ENCODE assay signal across 9 cellular contexts in genomic region chr3:183158552-183159006, GRCh38. TPM values are rescaled to one million over a fixed set of nuclear protein-coding genes. Genes with fewer than 3 reads are reported as not detected.
DNase-seq lines count a peak whose midpoint lies in the region; ATAC-seq and TF ChIP-seq lines count a peak whose summit lies in the region.
"Had no signal": no experiment of that assay in that cellular context is flagged by ENCODE, and none has a peak within 500 bp of the region (broad histone marks: within the 10 kb centered on the region; RNA-seq: fewer than 3 reads in every experiment).

No MANE protein-coding gene starts in this region.

- H3K27ac Mint-ChIP-seq in activated naive CD8-positive, alpha-beta T cell treated with anti-CD3 and anti-CD28 coated beads, Interleukin-2, amount 50 U/mL, for 24 hours = peak overlapping the region; percentile 77

- no peak for TF ChIP-seq POLR2A in transverse colon (IDR thresholded peaks at IDR 0.05)

- no peaks in the 10 kb centered on the region for H3K36me3 ChIP-seq in transverse colon

- no peaks in the 10 kb centered on the region for H3K9me3 ChIP-seq in transverse colon

- H3K4me1 ChIP-seq in transverse colon = peaks cover 0 to 14% (median 12%) of the 10 kb centered on the region in 4 donors

- intact Hi-C loops in transverse colon (cut with DNase I; ENCODE audit: low total_unique reads) = no loop called here

- no peaks in the 10 kb centered on the region for H3K9me3 Mint-ChIP-seq in activated naive CD8-positive, alpha-beta T cell treated with anti-CD3 and anti-CD28 coated beads, Interleukin-2, amount 50 U/mL, for 24 hours
- H3K9me3 Mint-ChIP-seq: central memory CD8-positive, alpha-beta T cell had no signal

- peak; percentile 50 for ATAC-seq in HG03469 (IDR thresholded peaks at IDR 0.05; ENCODE audit: unreplicated experiment)
- ATAC-seq in activated naive CD8-positive, alpha-beta T cell treated with anti-CD3 and anti-CD28 coated beads, Interleukin-2, amount 50 U/mL, for 24 hours = peak; percentile 75

- no peak overlapping the region for H3K4me3 ChIP-seq in transverse colon

- TF ChIP-seq CTCF in GM20000 (IDR thresholded peaks at IDR 0.05; ENCODE audit: extremely low read depth, missing control alignments) (no peak), transverse colon (IDR thresholded peaks at IDR 0.05) (no peak)

- no peak for TF ChIP-seq EP300 in transverse colon (IDR thresholded peaks at IDR 0.05; ENCODE audit: low read depth)

- H3K27me3 Mint-ChIP-seq in activated naive CD8-positive, alpha-beta T cell treated with anti-CD3 and anti-CD28 coated beads, Interleukin-2, amount 50 U/mL, for 24 hours = peaks cover 10% of the 10 kb centered on the region
- H3K27me3 Mint-ChIP-seq: central memory CD8-positive, alpha-beta T cell had no signal

- H3K27ac ChIP-seq in transverse colon = no peak overlapping the region

- WGBS in transverse colon (ENCODE audit: low coverage in 1 of 2), 2 donors = 78% methylated on average over 3 of the region's 3 CpGs; no CpG with 5 or more reads in 1 of the 2 donors

- peaks cover 24% of the 10 kb centered on the region for H3K27me3 ChIP-seq in transverse colon

- peaks cover 46% of the 10 kb centered on the region for H3K4me1 Mint-ChIP-seq in activated naive CD8-positive, alpha-beta T cell treated with anti-CD3 and anti-CD28 coated beads, Interleukin-2, amount 50 U/mL, for 24 hours

- peak; percentile 77 for DNase-seq in EL
- peak; percentile 91 for DNase-seq in GM20000 (ENCODE audit: low spot score)
- peak; percentile 55 for DNase-seq in activated naive CD8-positive, alpha-beta T cell treated with anti-CD3 and anti-CD28 coated beads, Interleukin-2, amount 50 U/mL, for 24 hours
- DNase-seq in stimulated activated CD4-positive, alpha-beta T cell treated with anti-CD3 and anti-CD28 coated beads, TNF-alpha, amount 100 ng/mL, for 4 hours (ENCODE audit: low read depth in 3 of 3) = peak in 2 of 3 experiments; percentile 17 to 20
- no peak for DNase-seq in SW 1271 (lab: John Stamatoyannopoulos, UW)
- DNase-seq in NCI-H2171 treated with DMSO at 0.1 percent for 48 hours (lab: John Stamatoyannopoulos, UW) = no peak
- DNase-seq in transverse colon = no peak

- peaks cover 13% of the 10 kb centered on the region for H3K36me3 Mint-ChIP-seq in activated naive CD8-positive, alpha-beta T cell treated with anti-CD3 and anti-CD28 coated beads, Interleukin-2, amount 50 U/mL, for 24 hours (ENCODE audit: low read depth)

- in situ Hi-C loops in transverse colon (cut with MboI; ENCODE audit: low pct_ligation_motif_present in 1 of 4, low pct_unique_long_range_greater_than_20kb in 1 of 4, low sequenced_read_pairs in 3 of 4) = no loop called here

- H3K4me3 Mint-ChIP-seq in activated naive CD8-positive, alpha-beta T cell treated with anti-CD3 and anti-CD28 coated beads, Interleukin-2, amount 50 U/mL, for 24 hours = no peak overlapping the region
- H3K4me3 Mint-ChIP-seq: central memory CD8-positive, alpha-beta T cell had no signal

RNA-seq across cellular contexts. Expression of gene LAMP3, which starts 4.0 kb away (rescaled TPM):
- total RNA-seq in transverse colon = 1 to 10 TPM in 1 of 4 donors, not detected in 3; 1.1 TPM

RNA-seq across cellular contexts. Expression of gene MCCC1, which starts 59.3 kb away (rescaled TPM):
- 10 to 100 TPM in 3 of 4 donors, 1 to 10 TPM in 1; 1.5 to 64.3 (median 19.9) TPM for total RNA-seq in transverse colon

Comparison
In these comparisons a context has a peak if more than half of its experiments do, and no peak if none do; other contexts are left out.
1. DNase-seq: peak in EL (single experiment), GM20000 (single experiment), activated naive CD8-positive, alpha-beta T cell treated with anti-CD3 and anti-CD28 coated beads, Interleukin-2, amount 50 U/mL, for 24 hours (single experiment) and stimulated activated CD4-positive, alpha-beta T cell treated with anti-CD3 and anti-CD28 coated beads, TNF-alpha, amount 100 ng/mL, for 4 hours (2 of 3); none in SW 1271 (0 of 2), NCI-H2171 treated with DMSO at 0.1 percent for 48 hours (single experiment) and transverse colon (single experiment).